ENCODE assay signal across 36 cellular contexts in genomic region chr5:145793574-145793973, GRCh38.
"Had no signal": no experiment of that assay in that cellular context is flagged by ENCODE, and none has a peak within 500 bp of the region (broad histone marks: within the 10 kb centered on the region; RNA-seq: fewer than 3 reads in every experiment).

No MANE protein-coding gene starts in this region.

- DNase-seq: activated B cell treated with CpG ODN at 0.5 μM for 24 hours; activated CD4-positive, alpha-beta memory T cell treated with anti-CD3 and anti-CD28 coated beads, Interleukin-2, amount 10 ng/mL, durations not matched to agents 7 days and 5 days; activated CD4-positive, alpha-beta T cell treated with anti-CD3 and anti-CD28 coated beads for 36 hours; activated CD4-positive, alpha-beta T cell treated with anti-CD3 and anti-CD28 coated beads, Interleukin-2, amount 10 ng/mL, durations not matched to agents 7 days and 5 days; activated CD4-positive, alpha-beta T cell treated with anti-CD3 and anti-CD28 coated beads, Interleukin-2, amount 50 U/mL, for 4 hours; activated CD8-positive, alpha-beta memory T cell treated with anti-CD3 and anti-CD28 coated beads, Interleukin-2, amount 50 U/mL, for 48 hours; activated effector memory CD4-positive, alpha-beta T cell treated with Interleukin-2 at 50 U/mL for 16 hours; activated gamma-delta T cell treated with Interleukin-2 at 50 U/mL for 16 hours; activated naive CD4-positive, alpha-beta T cell treated with Interleukin-2 at 50 U/mL for 16 hours; activated naive CD8-positive, alpha-beta T cell treated with anti-CD3 and anti-CD28 coated beads for 36 hours; activated naive CD8-positive, alpha-beta T cell treated with anti-CD3 and anti-CD28 coated beads, Interleukin-2, amount 50 U/mL, for 24 hours; activated T-cell treated with anti-CD3 and anti-CD28 coated beads for 4 hours; activated T-cell treated with anti-CD3 and anti-CD28 coated beads, Interleukin-2, amount 50 U/mL, for 24 hours; amygdala; aorta; body of pancreas; central memory CD4-positive, alpha-beta T cell; cerebellar nuclear complex; colonic mucosa; effector CD8-positive, alpha-beta T cell; esophagus squamous epithelium; foreskin melanocyte; T-helper 1 cell; T-helper 17 cell; T1000; WERI-Rb-1 had no signal

- H3K9me3 Mint-ChIP-seq: activated B cell treated with CpG ODN at 0.5 μM for 24 hours; activated CD4-positive, alpha-beta T cell treated with anti-CD3 and anti-CD28 coated beads, Interleukin-2, amount 10 ng/mL, durations not matched to agents 7 days and 5 days; activated naive CD4-positive, alpha-beta T cell treated with anti-CD3 and anti-CD28 coated beads, Interleukin-2, amount 50 U/mL, for 24 hours; activated T-cell treated with anti-CD3 and anti-CD28 coated beads, Interleukin-2, amount 50 U/mL, for 24 hours; T-helper 2 cell treated with Interferon-gamma antibody and Interleukin-4, amounts not matched to agents 5 μg/mL and 100 μg/mL, for 36 hours had no signal

- H3K27ac Mint-ChIP-seq: activated B cell treated with CpG ODN at 0.5 μM for 24 hours; activated CD4-positive, alpha-beta memory T cell treated with anti-CD3 and anti-CD28 coated beads, Interleukin-2, amount 10 ng/mL, durations not matched to agents 7 days and 5 days; activated CD4-positive, alpha-beta T cell treated with anti-CD3 and anti-CD28 coated beads for 36 hours; activated CD4-positive, alpha-beta T cell treated with anti-CD3 and anti-CD28 coated beads, Interleukin-2, amount 10 ng/mL, durations not matched to agents 7 days and 5 days; activated naive CD4-positive, alpha-beta T cell treated with anti-CD3 and anti-CD28 coated beads, Interleukin-2, amount 50 U/mL, for 24 hours; activated naive CD8-positive, alpha-beta T cell treated with anti-CD3 and anti-CD28 coated beads for 36 hours; activated naive CD8-positive, alpha-beta T cell treated with anti-CD3 and anti-CD28 coated beads, Interleukin-2, amount 50 U/mL, for 24 hours; activated T-cell treated with anti-CD3 and anti-CD28 coated beads, Interleukin-2, amount 50 U/mL, for 24 hours; activated T-helper 17 cell treated with anti-CD3 and anti-CD28 coated beads, Interleukin-2, amount 50 U/mL, for 72 hours; T-helper 17 cell; T-helper 2 cell treated with Interferon-gamma antibody and Interleukin-4, amounts not matched to agents 5 μg/mL and 100 μg/mL, for 36 hours had no signal

- H3K27me3 Mint-ChIP-seq: activated B cell treated with CpG ODN at 0.5 μM for 24 hours; activated CD4-positive, alpha-beta memory T cell treated with anti-CD3 and anti-CD28 coated beads, Interleukin-2, amount 10 ng/mL, durations not matched to agents 7 days and 5 days; activated CD4-positive, alpha-beta T cell treated with anti-CD3 and anti-CD28 coated beads for 36 hours; activated CD4-positive, alpha-beta T cell treated with anti-CD3 and anti-CD28 coated beads, Interleukin-2, amount 10 ng/mL, durations not matched to agents 7 days and 5 days; activated naive CD8-positive, alpha-beta T cell treated with anti-CD3 and anti-CD28 coated beads for 36 hours; activated naive CD8-positive, alpha-beta T cell treated with anti-CD3 and anti-CD28 coated beads, Interleukin-2, amount 50 U/mL, for 24 hours; activated T-cell treated with anti-CD3 and anti-CD28 coated beads, Interleukin-2, amount 50 U/mL, for 24 hours; activated T-helper 17 cell treated with anti-CD3 and anti-CD28 coated beads, Interleukin-2, amount 50 U/mL, for 72 hours; T-helper 17 cell had no signal

- H3K4me1 ChIP-seq: adrenal gland, body of pancreas, colonic mucosa, esophagus squamous epithelium, gastroesophageal sphincter had no signal

- H3K36me3 ChIP-seq: adrenal gland, colonic mucosa, esophagus squamous epithelium, WERI-Rb-1 had no signal

- H3K27ac ChIP-seq: adrenal gland, body of pancreas, colonic mucosa, epithelial cell of prostate, esophagus squamous epithelium, gastroesophageal sphincter, WERI-Rb-1 had no signal

- H3K27me3 ChIP-seq: adrenal gland, body of pancreas, colonic mucosa, esophagus squamous epithelium, gastroesophageal sphincter, heart right ventricle had no signal

- H3K4me1 Mint-ChIP-seq: activated B cell treated with CpG ODN at 0.5 μM for 24 hours; activated CD4-positive, alpha-beta T cell treated with anti-CD3 and anti-CD28 coated beads for 36 hours; activated CD4-positive, alpha-beta T cell treated with anti-CD3 and anti-CD28 coated beads, Interleukin-2, amount 10 ng/mL, durations not matched to agents 7 days and 5 days; activated naive CD4-positive, alpha-beta T cell treated with anti-CD3 and anti-CD28 coated beads, Interleukin-2, amount 50 U/mL, for 24 hours; activated naive CD8-positive, alpha-beta T cell treated with anti-CD3 and anti-CD28 coated beads for 36 hours; activated naive CD8-positive, alpha-beta T cell treated with anti-CD3 and anti-CD28 coated beads, Interleukin-2, amount 50 U/mL, for 24 hours; activated T-helper 17 cell treated with anti-CD3 and anti-CD28 coated beads, Interleukin-2, amount 50 U/mL, for 72 hours; T-helper 17 cell had no signal

- H3K4me3 ChIP-seq: adrenal gland, body of pancreas, colonic mucosa, esophagus squamous epithelium, gastroesophageal sphincter, heart right ventricle had no signal

- H3K9me3 ChIP-seq: adrenal gland, body of pancreas, colonic mucosa, esophagus squamous epithelium, gastroesophageal sphincter had no signal

- H3K4me3 Mint-ChIP-seq: activated B cell treated with CpG ODN at 0.5 μM for 24 hours; activated CD4-positive, alpha-beta memory T cell treated with anti-CD3 and anti-CD28 coated beads, Interleukin-2, amount 10 ng/mL, durations not matched to agents 7 days and 5 days; activated CD4-positive, alpha-beta T cell treated with anti-CD3 and anti-CD28 coated beads for 36 hours; activated CD4-positive, alpha-beta T cell treated with anti-CD3 and anti-CD28 coated beads, Interleukin-2, amount 10 ng/mL, durations not matched to agents 7 days and 5 days; activated naive CD4-positive, alpha-beta T cell treated with anti-CD3 and anti-CD28 coated beads, Interleukin-2, amount 50 U/mL, for 24 hours; activated naive CD8-positive, alpha-beta T cell treated with anti-CD3 and anti-CD28 coated beads for 36 hours; activated naive CD8-positive, alpha-beta T cell treated with anti-CD3 and anti-CD28 coated beads, Interleukin-2, amount 50 U/mL, for 24 hours; activated T-cell treated with anti-CD3 and anti-CD28 coated beads, Interleukin-2, amount 50 U/mL, for 24 hours; activated T-helper 17 cell treated with anti-CD3 and anti-CD28 coated beads, Interleukin-2, amount 50 U/mL, for 72 hours; T-helper 17 cell; T-helper 2 cell treated with Interferon-gamma antibody and Interleukin-4, amounts not matched to agents 5 μg/mL and 100 μg/mL, for 36 hours had no signal

- H3K36me3 Mint-ChIP-seq: activated naive CD4-positive, alpha-beta T cell treated with anti-CD3 and anti-CD28 coated beads, Interleukin-2, amount 50 U/mL, for 24 hours; activated naive CD8-positive, alpha-beta T cell treated with anti-CD3 and anti-CD28 coated beads for 36 hours had no signal

- ATAC-seq: activated CD4-positive, alpha-beta T cell treated with anti-CD3 and anti-CD28 coated beads for 36 hours; activated CD4-positive, CD25-positive, alpha-beta regulatory T cell treated with anti-CD3 and anti-CD28 coated beads, Interleukin-2, amount 50 U/mL, for 24 hours; activated naive CD8-positive, alpha-beta T cell treated with anti-CD3 and anti-CD28 coated beads, Interleukin-2, amount 50 U/mL, for 24 hours; activated T-helper 17 cell treated with anti-CD3 and anti-CD28 coated beads, Interleukin-2, amount 50 U/mL, for 72 hours; body of pancreas; gastroesophageal sphincter; T-helper 17 cell had no signal

- FAIRE-seq: endometrium, endothelial cell of umbilical vein had no signal
